Comparison of ENCODE assay signal across 8 cellular contexts in the genomic region with DNA sequence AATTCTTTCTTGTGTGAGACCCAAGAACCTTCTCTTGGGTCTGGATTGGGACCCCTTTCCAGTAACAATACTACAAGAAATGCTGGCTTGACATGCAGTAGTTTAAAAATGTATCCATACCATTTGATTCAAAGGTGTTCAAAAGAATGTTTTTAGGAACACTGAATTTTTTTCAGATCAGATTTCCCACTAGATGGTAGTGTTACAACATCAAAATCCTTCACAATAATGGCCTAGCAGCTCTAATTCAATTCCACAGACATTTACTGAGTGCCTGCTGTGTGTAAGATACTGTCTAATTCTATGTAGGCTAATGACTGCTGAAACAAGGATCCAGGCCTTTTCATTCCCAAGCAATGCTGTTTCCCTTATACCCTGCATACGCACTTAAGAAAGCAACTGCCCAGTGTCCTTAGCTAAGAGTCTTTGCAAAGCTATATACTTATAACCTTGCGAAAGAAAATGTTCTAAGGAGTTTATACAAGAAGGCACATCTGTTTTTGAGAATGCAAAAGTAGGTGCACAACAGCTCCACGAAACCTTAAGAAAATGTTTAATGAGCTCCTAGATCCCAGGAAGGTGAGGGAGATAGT. TPM values are rescaled to one million over a fixed set of nuclear protein-coding genes. Genes with fewer than 3 reads are reported as not detected.
DNase-seq lines count a peak whose midpoint lies in the region; ATAC-seq, FAIRE-seq and TF ChIP-seq lines count a peak whose summit lies in the region.

No MANE protein-coding gene starts in this region.

- H3K36me3 ChIP-seq in WERI-Rb-1: no peaks in the 10 kb centered on the region

- H3K9me3 Mint-ChIP-seq in naive thymus-derived CD8-positive, alpha-beta T cell: no peaks in the 10 kb centered on the region

- H3K27ac ChIP-seq in WERI-Rb-1: no peak overlapping the region

- intact Hi-C loops in posterior cingulate gyrus (cut with DNase I): loop anchor here (2.0 kb wide), 1 partner anchor 1074 kb away; no protein-coding TSS in a partner anchor

- no peaks in the 10 kb centered on the region for H3K36me3 Mint-ChIP-seq in naive thymus-derived CD8-positive, alpha-beta T cell

- DNase-seq in D721Med (ENCODE audit: insufficient read length, low spot score) (no peak), NB4 (ENCODE audit: low read depth) (peak; percentile 42), left kidney (ENCODE audit: low read depth, low spot score) (peak; percentile 76), WERI-Rb-1 (no peak), posterior cingulate gyrus (no peak)
- DNase-seq in naive thymus-derived CD8-positive, alpha-beta T cell: no peak

- TF ChIP-seq CTCF in D721Med (IDR thresholded peaks at IDR 0.05; ENCODE audit: insufficient read depth, missing control alignments) (peak; percentile 48), NB4 (IDR thresholded peaks at IDR 0.05; ENCODE audit: low read depth, low read length) (no peak), WERI-Rb-1 (IDR thresholded peaks at IDR 0.05; ENCODE audit: low read depth, low read length) (no peak)

- POLR2A ChIA-PET in naive thymus-derived CD8-positive, alpha-beta T cell (lab: Charles Lee): no interaction called here

- H3K27me3 ChIP-seq in WERI-Rb-1 (ENCODE audit: insufficient read depth, low read depth, severe bottlenecking): peaks cover 38% of the 10 kb centered on the region

- ATAC-seq in SK-N-SH treated with all-trans-retinoic acid at 6 μM for 48 hours: peak; percentile 58; the same call in 2 of the 3 replicates
- no peak for ATAC-seq in GM18505 (IDR thresholded peaks at IDR 0.05; ENCODE audit: unreplicated experiment)
- no peak for ATAC-seq in naive thymus-derived CD8-positive, alpha-beta T cell

- H3K4me1 Mint-ChIP-seq in naive thymus-derived CD8-positive, alpha-beta T cell: no peaks in the 10 kb centered on the region

- peaks cover 0 to 12% (median 3%) of the 10 kb centered on the region in 5 donors for H3K27me3 Mint-ChIP-seq in naive thymus-derived CD8-positive, alpha-beta T cell

- H3K27ac Mint-ChIP-seq in naive thymus-derived CD8-positive, alpha-beta T cell: no peak overlapping the region

- no peak overlapping the region for H3K4me3 Mint-ChIP-seq in naive thymus-derived CD8-positive, alpha-beta T cell

- TF ChIP-seq POLR2A in NB4 (IDR thresholded peaks at IDR 0.05; ENCODE audit: extremely low read depth, insufficient read length): no peak
- no peak for TF ChIP-seq POLR2A in GM18505 (IDR thresholded peaks at IDR 0.05; ENCODE audit: borderline replicate concordance, extremely low read depth, insufficient read depth, insufficient read length)

- H3K4me3 ChIP-seq in NB4 (ENCODE audit: low read depth, low read length) (no peak overlapping the region), WERI-Rb-1 (ENCODE audit: low read depth, low read length) (no peak overlapping the region)

- FAIRE-seq in D721Med (lab: Jason Lieb, UNC): peak; percentile 91

- H3K9me3 ChIP-seq in WERI-Rb-1 (ENCODE audit: severe bottlenecking): no peaks in the 10 kb centered on the region

TF ChIP-seq in SK-N-SH treated with all-trans-retinoic acid at 6 μM for 48 hours, 23 proteins besides CTCF, POLR2A, EP300 and RAD21:
- TF ChIP-seq OSR1 (CRISPR knock-in tag; IDR thresholded peaks at IDR 0.05) (no peak), ISL1 (CRISPR knock-in tag; IDR thresholded peaks at IDR 0.05) (no peak), PPARA (CRISPR knock-in tag; IDR thresholded peaks at IDR 0.05; ENCODE audit: borderline replicate concordance) (no peak), CSDC2 (CRISPR knock-in tag; IDR thresholded peaks at IDR 0.05) (no peak), ARNTL (CRISPR knock-in tag; IDR thresholded peaks at IDR 0.05; ENCODE audit: borderline replicate concordance, low read depth) (no peak), GLIS3 (CRISPR knock-in tag; IDR thresholded peaks at IDR 0.05) (no peak), ZNF8 (CRISPR knock-in tag; IDR thresholded peaks at IDR 0.05) (no peak), ESRRG (CRISPR knock-in tag; IDR thresholded peaks at IDR 0.05) (no peak)
- TF ChIP-seq, protein P1, sequence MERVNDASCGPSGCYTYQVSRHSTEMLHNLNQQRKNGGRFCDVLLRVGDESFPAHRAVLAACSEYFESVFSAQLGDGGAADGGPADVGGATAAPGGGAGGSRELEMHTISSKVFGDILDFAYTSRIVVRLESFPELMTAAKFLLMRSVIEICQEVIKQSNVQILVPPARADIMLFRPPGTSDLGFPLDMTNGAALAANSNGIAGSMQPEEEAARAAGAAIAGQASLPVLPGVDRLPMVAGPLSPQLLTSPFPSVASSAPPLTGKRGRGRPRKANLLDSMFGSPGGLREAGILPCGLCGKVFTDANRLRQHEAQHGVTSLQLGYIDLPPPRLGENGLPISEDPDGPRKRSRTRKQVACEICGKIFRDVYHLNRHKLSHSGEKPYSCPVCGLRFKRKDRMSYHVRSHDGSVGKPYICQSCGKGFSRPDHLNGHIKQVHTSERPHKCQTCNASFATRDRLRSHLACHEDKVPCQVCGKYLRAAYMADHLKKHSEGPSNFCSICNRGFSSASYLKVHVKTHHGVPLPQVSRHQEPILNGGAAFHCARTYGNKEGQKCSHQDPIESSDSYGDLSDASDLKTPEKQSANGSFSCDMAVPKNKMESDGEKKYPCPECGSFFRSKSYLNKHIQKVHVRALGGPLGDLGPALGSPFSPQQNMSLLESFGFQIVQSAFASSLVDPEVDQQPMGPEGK (CRISPR knock-in tag; IDR thresholded peaks at IDR 0.05; ENCODE audit: borderline replicate concordance): no peak
- TF ChIP-seq, protein P2, sequence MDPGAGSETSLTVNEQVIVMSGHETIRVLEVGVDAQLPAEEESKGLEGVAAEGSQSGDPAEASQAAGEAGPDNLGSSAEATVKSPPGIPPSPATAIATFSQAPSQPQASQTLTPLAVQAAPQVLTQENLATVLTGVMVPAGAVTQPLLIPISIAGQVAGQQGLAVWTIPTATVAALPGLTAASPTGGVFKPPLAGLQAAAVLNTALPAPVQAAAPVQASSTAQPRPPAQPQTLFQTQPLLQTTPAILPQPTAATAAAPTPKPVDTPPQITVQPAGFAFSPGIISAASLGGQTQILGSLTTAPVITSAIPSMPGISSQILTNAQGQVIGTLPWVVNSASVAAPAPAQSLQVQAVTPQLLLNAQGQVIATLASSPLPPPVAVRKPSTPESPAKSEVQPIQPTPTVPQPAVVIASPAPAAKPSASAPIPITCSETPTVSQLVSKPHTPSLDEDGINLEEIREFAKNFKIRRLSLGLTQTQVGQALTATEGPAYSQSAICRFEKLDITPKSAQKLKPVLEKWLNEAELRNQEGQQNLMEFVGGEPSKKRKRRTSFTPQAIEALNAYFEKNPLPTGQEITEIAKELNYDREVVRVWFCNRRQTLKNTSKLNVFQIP (CRISPR knock-in tag; IDR thresholded peaks at IDR 0.05; ENCODE audit: borderline replicate concordance, low read depth): no peak
- TF ChIP-seq, protein P3, sequence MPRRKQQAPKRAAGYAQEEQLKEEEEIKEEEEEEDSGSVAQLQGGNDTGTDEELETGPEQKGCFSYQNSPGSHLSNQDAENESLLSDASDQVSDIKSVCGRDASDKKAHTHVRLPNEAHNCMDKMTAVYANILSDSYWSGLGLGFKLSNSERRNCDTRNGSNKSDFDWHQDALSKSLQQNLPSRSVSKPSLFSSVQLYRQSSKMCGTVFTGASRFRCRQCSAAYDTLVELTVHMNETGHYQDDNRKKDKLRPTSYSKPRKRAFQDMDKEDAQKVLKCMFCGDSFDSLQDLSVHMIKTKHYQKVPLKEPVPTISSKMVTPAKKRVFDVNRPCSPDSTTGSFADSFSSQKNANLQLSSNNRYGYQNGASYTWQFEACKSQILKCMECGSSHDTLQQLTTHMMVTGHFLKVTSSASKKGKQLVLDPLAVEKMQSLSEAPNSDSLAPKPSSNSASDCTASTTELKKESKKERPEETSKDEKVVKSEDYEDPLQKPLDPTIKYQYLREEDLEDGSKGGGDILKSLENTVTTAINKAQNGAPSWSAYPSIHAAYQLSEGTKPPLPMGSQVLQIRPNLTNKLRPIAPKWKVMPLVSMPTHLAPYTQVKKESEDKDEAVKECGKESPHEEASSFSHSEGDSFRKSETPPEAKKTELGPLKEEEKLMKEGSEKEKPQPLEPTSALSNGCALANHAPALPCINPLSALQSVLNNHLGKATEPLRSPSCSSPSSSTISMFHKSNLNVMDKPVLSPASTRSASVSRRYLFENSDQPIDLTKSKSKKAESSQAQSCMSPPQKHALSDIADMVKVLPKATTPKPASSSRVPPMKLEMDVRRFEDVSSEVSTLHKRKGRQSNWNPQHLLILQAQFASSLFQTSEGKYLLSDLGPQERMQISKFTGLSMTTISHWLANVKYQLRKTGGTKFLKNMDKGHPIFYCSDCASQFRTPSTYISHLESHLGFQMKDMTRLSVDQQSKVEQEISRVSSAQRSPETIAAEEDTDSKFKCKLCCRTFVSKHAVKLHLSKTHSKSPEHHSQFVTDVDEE (CRISPR knock-in tag; IDR thresholded peaks at IDR 0.05): no peak
TF ChIP-seq in SK-N-SH treated with all-trans-retinoic acid at 6 μM for 48 hours: peak in this region for 0.

RNA-seq across cellular contexts. Expression of a gene that starts 50.7 kb away (rescaled TPM):
- total RNA-seq in naive thymus-derived CD8-positive, alpha-beta T cell: not detected
- not detected for polyA plus RNA-seq in naive thymus-derived CD8-positive, alpha-beta T cell

Comparison
In these comparisons a context has a peak if more than half of its experiments do, and no peak if none do; other contexts are left out.
1. DNase-seq: peak in NB4 (single experiment) and left kidney (single experiment); none in D721Med (single experiment), WERI-Rb-1 (single experiment), posterior cingulate gyrus (0 of 10) and naive thymus-derived CD8-positive, alpha-beta T cell (0 of 10).